Comparison of ENCODE assay signal across 29 cellular contexts in genomic region chr15:61839541-61839940, GRCh38.
DNase-seq lines count a peak whose midpoint lies in the region; ATAC-seq and TF ChIP-seq lines count a peak whose summit lies in the region.
"Had no signal": no experiment of that assay in that cellular context is flagged by ENCODE, and none has a peak within 500 bp of the region (broad histone marks: within the 10 kb centered on the region; RNA-seq: fewer than 3 reads in every experiment).

No MANE protein-coding gene starts in this region.

- peak; percentile 15 for DNase-seq in EL
- peak; percentile 60 for DNase-seq in MM.1S
- DNase-seq in astrocyte of the hippocampus (ENCODE audit: low read depth, low spot score) = peak; percentile 74
- DNase-seq in kidney glomerular epithelial cell (lab: John Stamatoyannopoulos, UW) = peak; percentile 6
- no peak for DNase-seq in foreskin fibroblast
- DNase-seq in T1000 (lab: John Stamatoyannopoulos, UW) = no peak
- DNase-seq: activated CD4-positive, alpha-beta memory T cell treated with anti-CD3 and anti-CD28 coated beads, Interleukin-2, amount 10 ng/mL, durations not matched to agents 7 days and 5 days; activated CD4-positive, alpha-beta T cell treated with anti-CD3 and anti-CD28 coated beads for 1 hour; activated CD8-positive, alpha-beta memory T cell treated with anti-CD3 and anti-CD28 coated beads, Interleukin-2, amount 50 U/mL, for 48 hours; activated naive CD4-positive, alpha-beta T cell treated with anti-CD3 and anti-CD28 coated beads, Interleukin-2, amount 50 U/mL, for 16 hours; anterior cingulate cortex; DMS53; dorsolateral prefrontal cortex; islet precursor cell; MG63; mucosa of descending colon; NCI-H1417; nephron progenitor cell; right cardiac atrium; stimulated activated CD4-positive, alpha-beta T cell treated with anti-CD3 and anti-CD28 coated beads, Interleukin-12 subunit alpha, Interleukin-12 subunit beta, amount 100 ng/mL, for 4 hours; stimulated activated CD4-positive, alpha-beta T cell treated with anti-CD3 and anti-CD28 coated beads, Interleukin-4, amount 100 ng/mL, for 1 hour; substantia nigra; T-helper 17 cell; upper lobe of left lung had no signal

- H3K9me2 ChIP-seq in MM.1S (replicated peaks; ENCODE audit: insufficient read depth, low read length) = no peaks in the 10 kb centered on the region

- 0 out of 2 replicates have a peak overlapping the region, but pooled peaks have one; percentile 53 for H2AFZ ChIP-seq in MM.1S (ENCODE audit: low read length)

- H3F3A ChIP-seq in MM.1S (ENCODE audit: insufficient read depth, low read length) = no peaks in the 10 kb centered on the region

- peak overlapping the region; percentile 38; the same call in 1 of the 2 replicates for H3K4me2 ChIP-seq in MM.1S (ENCODE audit: low read depth, low read length)
- H3K4me2 ChIP-seq: BLaER1 had no signal

- no peak overlapping the region for H3K27ac ChIP-seq in MM.1S (ENCODE audit: low read length)
- H3K27ac ChIP-seq: BLaER1, dorsolateral prefrontal cortex, upper lobe of left lung had no signal

- no peaks in the 10 kb centered on the region for H4K20me1 ChIP-seq in MM.1S (ENCODE audit: insufficient read depth, low read length)
- H4K20me1 ChIP-seq: BLaER1 had no signal

- no peak for TF ChIP-seq CTCF in MM.1S (IDR thresholded peaks at IDR 0.05; ENCODE audit: low read length)
- no peak for TF ChIP-seq CTCF in foreskin fibroblast (IDR thresholded peaks at IDR 0.05; ENCODE audit: low read depth, low read length)

- peaks cover 16% of the 10 kb centered on the region for H3K4me1 ChIP-seq in MM.1S (ENCODE audit: low read length)

- ATAC-seq in GM21717 (IDR thresholded peaks at IDR 0.05; ENCODE audit: unreplicated experiment) (no peak), GM21528 (IDR thresholded peaks at IDR 0.05; ENCODE audit: low FRiP score, unreplicated experiment) (no peak)
- ATAC-seq: mucosa of descending colon, right cardiac atrium, Right ventricle myocardium inferior, SK-N-SH treated with all-trans-retinoic acid at 6 μM for 48 hours, T-helper 17 cell had no signal

- H3K9me3 ChIP-seq in MM.1S (replicated peaks; ENCODE audit: insufficient read depth, low read length) = no peaks in the 10 kb centered on the region
- H3K9me3 ChIP-seq: BLaER1, MG63, mucosa of descending colon, upper lobe of left lung had no signal

- no peaks in the 10 kb centered on the region for H3K27me3 ChIP-seq in MM.1S (replicated peaks; ENCODE audit: insufficient read depth, low read length)
- H3K27me3 ChIP-seq: BLaER1, MG63, upper lobe of left lung had no signal

- no peaks in the 10 kb centered on the region for H3K79me2 ChIP-seq in MM.1S (ENCODE audit: low read length)

- no peak overlapping the region for H3K9ac ChIP-seq in MM.1S (ENCODE audit: low read length)
- H3K9ac ChIP-seq: BLaER1 had no signal

- H3K4me3 ChIP-seq in MM.1S (ENCODE audit: low read length) (no peak overlapping the region), foreskin fibroblast (ENCODE audit: low read depth in 1 of 2, low read length in 2 of 2) (no peak overlapping the region)
- H3K4me3 ChIP-seq: BLaER1, dorsolateral prefrontal cortex, MG63, mucosa of descending colon, upper lobe of left lung had no signal

- H3K36me3 ChIP-seq in MM.1S (replicated peaks; ENCODE audit: insufficient read depth, low read length) = no peaks in the 10 kb centered on the region
- H3K36me3 ChIP-seq: BLaER1, MG63, upper lobe of left lung had no signal

Comparison
In these comparisons a context has a peak if more than half of its experiments do, and no peak if none do; other contexts are left out.
1. DNase-seq: peak in EL (single experiment), MM.1S (single experiment), astrocyte of the hippocampus (single experiment) and kidney glomerular epithelial cell (single experiment); none in foreskin fibroblast (0 of 2) and T1000 (single experiment).